Comparison of ENCODE assay signal across 9 cellular contexts in the genomic region with DNA sequence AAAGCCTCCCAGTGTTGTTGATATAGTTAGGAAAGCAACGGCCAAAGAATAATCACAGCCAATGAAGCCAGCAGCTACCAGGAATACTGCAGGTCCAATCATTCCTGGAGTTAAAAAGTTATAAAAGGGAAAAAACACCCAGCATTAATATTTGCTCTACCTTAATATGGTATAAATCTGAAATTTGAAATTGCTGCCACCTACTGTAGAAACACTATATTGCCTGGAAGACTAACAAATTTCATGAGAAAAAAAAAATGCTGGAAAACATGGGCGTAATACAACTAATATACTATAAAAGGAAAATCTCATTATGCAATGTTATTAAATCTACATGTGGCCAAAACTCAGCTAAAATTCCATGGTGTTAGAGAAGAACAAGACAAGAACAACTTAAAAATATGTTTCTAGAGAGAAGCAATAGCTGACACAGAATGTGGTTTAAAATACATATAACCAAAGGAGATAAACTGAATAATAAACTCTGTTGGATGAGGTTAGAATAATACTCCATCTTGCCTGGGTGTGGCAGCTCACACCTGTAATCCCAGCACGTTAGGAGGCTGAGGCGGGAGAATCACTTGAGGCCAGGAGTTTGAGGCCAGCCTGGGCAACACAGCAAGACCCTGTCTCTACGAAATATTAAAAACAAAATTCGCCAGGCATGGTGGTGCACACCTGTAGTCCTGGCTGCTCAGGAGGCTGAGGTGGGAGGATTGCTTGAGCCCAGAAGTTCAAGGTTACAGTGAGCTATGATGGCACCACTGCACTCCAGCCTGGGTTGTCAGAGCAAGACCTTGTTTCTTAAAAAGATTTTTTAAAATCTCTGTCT. TPM values are rescaled to one million over a fixed set of nuclear protein-coding genes. Genes with fewer than 3 reads are reported as not detected.
DNase-seq lines count a peak whose midpoint lies in the region; ATAC-seq and TF ChIP-seq lines count a peak whose summit lies in the region.
"Had no signal": no experiment of that assay in that cellular context is flagged by ENCODE, and none has a peak within 500 bp of the region (broad histone marks: within the 10 kb centered on the region; RNA-seq: fewer than 3 reads in every experiment).

No MANE protein-coding gene starts in this region.

- H3K36me3 Mint-ChIP-seq in activated naive CD4-positive, alpha-beta T cell treated with anti-CD3 and anti-CD28 coated beads for 36 hours (ENCODE audit: low read depth): peaks cover 11% of the 10 kb centered on the region

- intact Hi-C loops in activated naive CD4-positive, alpha-beta T cell treated with anti-CD3 and anti-CD28 coated beads for 36 hours (cut with micrococcal nuclease): loop anchor here (1.0 to 10.0 kb wide), 8 partner anchors 25 to 346 kb away; a partner anchor contains a TSS

- peak; percentile 25 for TF ChIP-seq CTCF in NB4 (IDR thresholded peaks at IDR 0.05; ENCODE audit: low read depth, low read length)
- TF ChIP-seq CTCF in astrocyte of the cerebellum (IDR thresholded peaks at IDR 0.05; ENCODE audit: low read depth, low read length, missing control alignments): peak; percentile 36

- ATAC-seq in GM21515 (IDR thresholded peaks at IDR 0.05; ENCODE audit: unreplicated experiment): no peak

- no peak overlapping the region for H3K4me3 Mint-ChIP-seq in activated naive CD4-positive, alpha-beta T cell treated with anti-CD3 and anti-CD28 coated beads for 36 hours
- H3K4me3 Mint-ChIP-seq: brain had no signal

- H3K4me3 ChIP-seq in NB4 (ENCODE audit: low read depth, low read length) (no peak overlapping the region), astrocyte of the cerebellum (ENCODE audit: low read depth, low read length) (no peak overlapping the region)

- in situ Hi-C loops in astrocyte of the cerebellum (cut with HindIII; ENCODE audit: low sequenced_read_pairs): no loop called here

- H3K27me3 Mint-ChIP-seq in activated naive CD4-positive, alpha-beta T cell treated with anti-CD3 and anti-CD28 coated beads for 36 hours (ENCODE audit: low read depth): no peaks in the 10 kb centered on the region
- H3K27me3 Mint-ChIP-seq: brain had no signal

- CTCF ChIA-PET in activated naive CD4-positive, alpha-beta T cell treated with anti-CD3 and anti-CD28 coated beads for 36 hours (lab: Charles Lee): interaction anchor here (0.6 to 4.0 kb wide), 39 partner anchors 8 to 984 kb away, joined by 3 to 44 read pairs (median 4); a partner anchor contains a TSS

- no peaks in the 10 kb centered on the region for H3K9me3 Mint-ChIP-seq in activated naive CD4-positive, alpha-beta T cell treated with anti-CD3 and anti-CD28 coated beads for 36 hours
- H3K9me3 Mint-ChIP-seq: brain had no signal

- H3K4me1 Mint-ChIP-seq in activated naive CD4-positive, alpha-beta T cell treated with anti-CD3 and anti-CD28 coated beads for 36 hours (ENCODE audit: low read depth): peaks cover 7% of the 10 kb centered on the region
- H3K4me1 Mint-ChIP-seq: brain had no signal

- H3K27ac Mint-ChIP-seq in activated naive CD4-positive, alpha-beta T cell treated with anti-CD3 and anti-CD28 coated beads for 36 hours: peak overlapping the region; percentile 26

- no peak for DNase-seq in activated naive CD4-positive, alpha-beta T cell treated with anti-CD3 and anti-CD28 coated beads for 36 hours
- no peak for DNase-seq in activated naive CD4-positive, alpha-beta T cell (lab: John Stamatoyannopoulos, UW)
- DNase-seq in NB4 (ENCODE audit: low read depth) (peak; percentile 55), astrocyte of the cerebellum (ENCODE audit: low read depth) (peak; percentile 36), iPS-NIHi11 (ENCODE audit: low spot score) (peak; percentile 31), stromal cell of bone marrow (ENCODE audit: low read depth) (peak; percentile 43), occipital lobe (lab: John Stamatoyannopoulos, UW) (no peak)

- no peak for TF ChIP-seq POLR2A in NB4 (IDR thresholded peaks at IDR 0.05; ENCODE audit: extremely low read depth, insufficient read length)

RNA-seq across cellular contexts. Expression of a gene that starts 43.1 kb away (rescaled TPM):
- total RNA-seq in activated naive CD4-positive, alpha-beta T cell treated with anti-CD3 and anti-CD28 coated beads for 36 hours: 1 to 10 TPM; 1.7 to 2.0 TPM
- 27.9 TPM for total RNA-seq in occipital lobe

Comparison
In these comparisons a context has a peak if more than half of its experiments do, and no peak if none do; other contexts are left out.
1. DNase-seq: peak in NB4 (single experiment), astrocyte of the cerebellum (single experiment), iPS-NIHi11 (single experiment) and stromal cell of bone marrow (single experiment); none in activated naive CD4-positive, alpha-beta T cell treated with anti-CD3 and anti-CD28 coated beads for 36 hours (single experiment), activated naive CD4-positive, alpha-beta T cell (0 of 4) and occipital lobe (single experiment).